Comparison of ENCODE assay signal across 11 cellular contexts in the genomic region with DNA sequence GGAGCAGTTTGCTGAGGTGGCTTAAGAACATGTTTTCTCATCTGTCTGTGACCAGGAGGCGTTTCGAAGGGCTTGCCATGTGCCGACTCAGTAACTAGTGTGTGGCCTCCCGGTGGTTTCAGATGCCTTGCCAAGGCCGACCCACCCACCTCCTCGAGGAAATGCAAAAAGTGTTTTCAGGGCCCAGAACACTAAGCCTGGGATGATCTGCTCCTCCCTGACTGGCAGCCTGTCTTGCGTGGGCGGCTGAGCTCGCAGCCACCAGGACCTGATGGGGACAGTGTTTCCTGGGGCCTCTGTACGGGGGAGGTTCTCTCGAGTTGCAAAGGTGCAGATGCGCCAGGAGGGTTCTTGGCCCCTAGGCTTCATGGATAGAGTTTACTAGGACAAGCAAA.
DNase-seq lines count a peak whose midpoint lies in the region; ATAC-seq and TF ChIP-seq lines count a peak whose summit lies in the region.
"Had no signal": no experiment of that assay in that cellular context is flagged by ENCODE, and none has a peak within 500 bp of the region (broad histone marks: within the 10 kb centered on the region; RNA-seq: fewer than 3 reads in every experiment).

No MANE protein-coding gene starts in this region.

- H3K4me3 ChIP-seq in NT2/D1 (ENCODE audit: insufficient read length, low read depth), result no peak overlapping the region
- H3K4me3 ChIP-seq in foreskin fibroblast (ENCODE audit: low read depth in 1 of 2, low read length in 2 of 2), result peak overlapping the region in 1 of 2 donors; percentile 32

- intact Hi-C loops in head of caudate nucleus (cut with DNase I), result no loop called here

- no peak for TF ChIP-seq CTCF in foreskin fibroblast (IDR thresholded peaks at IDR 0.05; ENCODE audit: low read depth, low read length)

- H3K9ac ChIP-seq in NT2/D1 (ENCODE audit: insufficient read length, low read depth), result no peak overlapping the region

- H3K27me3 ChIP-seq in NT2/D1 (ENCODE audit: insufficient read depth, insufficient read length), result no peaks in the 10 kb centered on the region
- H3K27me3 ChIP-seq: neutrophil had no signal

- DNase-seq in Daoy (ENCODE audit: low read depth), result peak; percentile 54
- peak; percentile 33 for DNase-seq in NT2/D1 (ENCODE audit: low read depth, low spot score)
- peak; percentile 84 to 86 for DNase-seq in foreskin fibroblast
- DNase-seq in renal cortical epithelial cell (ENCODE audit: low read depth), result peak; percentile 33
- DNase-seq in SKM-1 (lab: John Stamatoyannopoulos, UW; ENCODE audit: unreplicated experiment), result no peak
- no peak for DNase-seq in DMS53 (lab: John Stamatoyannopoulos, UW)
- no peak for DNase-seq in head of caudate nucleus
- DNase-seq: activated CD4-positive, alpha-beta T cell treated with anti-CD3 and anti-CD28 coated beads for 4 hours; Caco-2 had no signal

- no peaks in the 10 kb centered on the region for H3K9me3 ChIP-seq in NT2/D1 (ENCODE audit: insufficient read depth, low read length)
- H3K9me3 ChIP-seq: Caco-2, neutrophil had no signal

- H3K4me1 ChIP-seq in NT2/D1 (ENCODE audit: insufficient read depth, insufficient read length), result peaks cover 37% of the 10 kb centered on the region
- H3K4me1 ChIP-seq: Caco-2 had no signal

- no peak for ATAC-seq in HG02571 (IDR thresholded peaks at IDR 0.05; ENCODE audit: unreplicated experiment)

- H3K36me3 ChIP-seq in NT2/D1 (ENCODE audit: insufficient read depth, insufficient read length, low read length), result peaks cover 32% of the 10 kb centered on the region
- H3K36me3 ChIP-seq: neutrophil had no signal

Comparison
In these comparisons a context has a peak if more than half of its experiments do, and no peak if none do; other contexts are left out.
1. DNase-seq: peak in Daoy (single experiment), NT2/D1 (single experiment), foreskin fibroblast (2 of 2) and renal cortical epithelial cell (single experiment); none in SKM-1 (single experiment), DMS53 (single experiment) and head of caudate nucleus (0 of 42).